1 cellular context compared by ENCODE assay signal in the genomic region with DNA sequence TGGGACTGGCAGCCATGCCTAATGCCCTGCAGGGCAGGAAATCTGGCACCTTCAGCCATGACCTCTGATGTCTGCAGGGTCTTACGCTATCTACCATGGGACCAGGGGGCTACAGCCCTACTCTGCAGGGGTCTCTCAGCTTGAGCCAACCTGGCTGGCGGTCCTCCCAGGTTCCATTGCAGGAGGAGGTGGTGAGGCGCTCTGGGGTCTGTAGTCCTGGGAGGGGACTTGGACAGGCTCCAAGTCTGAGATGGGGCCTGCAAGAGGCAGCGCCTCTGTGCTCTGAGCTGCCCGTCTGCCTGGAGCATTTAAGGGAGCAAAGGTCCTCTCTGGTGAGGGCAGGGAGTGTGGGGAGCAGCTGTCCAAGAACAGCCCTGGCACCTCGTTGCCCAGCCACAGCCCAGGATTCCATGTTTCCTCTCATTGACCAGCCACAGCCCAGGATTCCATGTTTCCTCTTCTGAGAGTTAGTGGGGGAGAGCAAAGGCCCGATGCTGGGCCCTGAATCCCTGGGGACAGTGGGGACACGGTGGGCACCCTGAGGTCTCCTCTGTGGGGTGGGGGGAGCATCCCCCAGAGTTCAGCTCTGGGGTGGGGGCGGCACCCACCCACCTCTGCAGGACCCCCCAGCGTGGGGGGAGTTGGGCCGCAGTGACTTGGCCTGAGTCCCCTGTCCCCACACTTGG.
TF ChIP-seq lines count a peak whose summit lies in the region.

No MANE protein-coding gene starts in this region.

TF ChIP-seq in K562, 482 proteins besides CTCF, POLR2A, EP300 and RAD21:
- TF ChIP-seq NFIC (IDR thresholded peaks at IDR 0.05) (0 out of 2 replicates have a peak, but pooled peaks have one; percentile 20), EHMT2 (IDR thresholded peaks at IDR 0.05) (no peak)
